In the genomic region with DNA sequence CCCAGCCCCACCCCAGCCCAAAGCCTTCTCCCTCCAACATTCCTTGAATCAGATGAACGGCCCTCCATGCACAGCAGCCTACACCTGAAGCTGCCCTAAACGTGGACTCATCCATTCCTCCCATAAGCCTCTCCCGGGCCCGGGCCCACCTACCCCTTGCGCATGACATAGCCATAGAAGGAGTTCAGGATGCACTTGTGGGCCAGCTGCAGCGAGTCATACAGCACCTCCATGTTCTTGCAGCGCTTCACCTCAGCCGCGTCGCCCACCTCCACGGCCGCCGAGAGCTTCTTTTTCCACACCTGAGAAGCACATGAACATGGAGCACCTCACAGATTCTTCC, we compare ENCODE assay signal across 28 cellular contexts. TPM values are rescaled to one million over a fixed set of nuclear protein-coding genes. Genes with fewer than 3 reads are reported as not detected.
"Had no signal": no experiment of that assay in that cellular context is flagged by ENCODE, and none has a peak within 500 bp of the region (broad histone marks: within the 10 kb centered on the region; RNA-seq: fewer than 3 reads in every experiment).

No MANE protein-coding gene starts in this region.

- H3K27me3 ChIP-seq: dorsolateral prefrontal cortex, hepatocyte, right lobe of liver, spleen, stomach had no signal

- H3K27me3 Mint-ChIP-seq: memory B cell; natural killer cell treated with Interleukin-12 subunit alpha and Interleukin-12 subunit beta and Interleukin-15 and Interleukin-18, amount 100 ng/mL, for 72 hours; stimulated activated naive B cell treated with anti-CD40 and anti-IgM and Interleukin-4, amounts not matched to agents 10 μg/mL and 1 μg/mL and 100 μg/mL, for 72 hours had no signal

- H3K9me3 Mint-ChIP-seq: memory B cell; natural killer cell treated with Interleukin-12 subunit alpha and Interleukin-12 subunit beta and Interleukin-15 and Interleukin-18, amount 100 ng/mL, for 72 hours; stimulated activated naive B cell treated with anti-CD40 and anti-IgM and Interleukin-4, amounts not matched to agents 10 μg/mL and 1 μg/mL and 100 μg/mL, for 72 hours had no signal

- DNase-seq: cortex of kidney; dorsolateral prefrontal cortex; effector CD8-positive, alpha-beta T cell; foreskin melanocyte; head of caudate nucleus; kidney; left cardiac atrium; left ventricle myocardium inferior; lower lobe of right lung; midbrain; psoas muscle; retina; spleen; stimulated activated CD4-positive, alpha-beta T cell treated with anti-CD3 and anti-CD28 coated beads, Interleukin-15, amount 100 ng/mL, for 24 hours; stimulated activated CD4-positive, alpha-beta T cell treated with anti-CD3 and anti-CD28 coated beads, Interleukin-1b, Interleukin-23, amount 100 ng/mL, for 48 hours; stimulated activated CD4-positive, alpha-beta T cell treated with anti-CD3 and anti-CD28 coated beads, Interleukin-4, amount 100 ng/mL, for 24 hours; stimulated activated naive B cell treated with anti-CD40 and anti-IgM and Interleukin-4, amounts not matched to agents 10 μg/mL and 1 μg/mL and 100 μg/mL, for 72 hours; stomach; substantia nigra; trophoblast cell had no signal

- H3K4me3 ChIP-seq: dorsolateral prefrontal cortex, hepatocyte, left ventricle myocardium inferior, lower lobe of right lung, psoas muscle, right lobe of liver, spleen, stomach had no signal

- H3K4me1 Mint-ChIP-seq: memory B cell had no signal

- ATAC-seq: left cardiac atrium; lower lobe of right lung; natural killer cell treated with Interleukin-12 subunit alpha and Interleukin-12 subunit beta and Interleukin-15 and Interleukin-18, amount 100 ng/mL, for 72 hours; psoas muscle; right lobe of liver; stimulated activated naive B cell treated with anti-CD40 and anti-IgM and Interleukin-4, amounts not matched to agents 10 μg/mL and 1 μg/mL and 100 μg/mL, for 72 hours had no signal

- H3K27ac Mint-ChIP-seq: memory B cell; stimulated activated naive B cell treated with anti-CD40 and anti-IgM and Interleukin-4, amounts not matched to agents 10 μg/mL and 1 μg/mL and 100 μg/mL, for 72 hours had no signal

- H3K4me1 ChIP-seq: lower lobe of right lung, psoas muscle, right lobe of liver, stomach had no signal

- H3K4me3 Mint-ChIP-seq: memory B cell; natural killer cell treated with Interleukin-12 subunit alpha and Interleukin-12 subunit beta and Interleukin-15 and Interleukin-18, amount 100 ng/mL, for 72 hours; stimulated activated naive B cell treated with anti-CD40 and anti-IgM and Interleukin-4, amounts not matched to agents 10 μg/mL and 1 μg/mL and 100 μg/mL, for 72 hours had no signal

- H3K27ac ChIP-seq: dorsolateral prefrontal cortex, hepatocyte, left ventricle myocardium inferior, lower lobe of right lung, parathyroid adenoma, psoas muscle, right lobe of liver, stomach had no signal

- H3K9me3 ChIP-seq: left ventricle myocardium inferior, lower lobe of right lung, psoas muscle, right lobe of liver, spleen, stomach had no signal

RNA-seq across cellular contexts. Expression of a gene that starts 46.5 kb away (rescaled TPM):
- total RNA-seq: hepatocyte; left cardiac atrium; left ventricle myocardium inferior; natural killer cell treated with Interleukin-12 subunit alpha and Interleukin-12 subunit beta and Interleukin-15 and Interleukin-18, amount 100 ng/mL, for 72 hours; psoas muscle; right lobe of liver; skeletal muscle tissue; stomach; urinary bladder had no signal

RNA-seq across cellular contexts. Expression of a gene that starts 54.7 kb away (rescaled TPM):
- total RNA-seq: hepatocyte; left cardiac atrium; left ventricle myocardium inferior; natural killer cell treated with Interleukin-12 subunit alpha and Interleukin-12 subunit beta and Interleukin-15 and Interleukin-18, amount 100 ng/mL, for 72 hours; omental fat pad; stomach; urinary bladder had no signal
